30 cellular contexts compared by ENCODE assay signal in genomic region chr2:238064376-238064775, GRCh38. TPM values are rescaled to one million over a fixed set of nuclear protein-coding genes. Genes with fewer than 3 reads are reported as not detected.
DNase-seq lines count a peak whose midpoint lies in the region; ATAC-seq and TF ChIP-seq lines count a peak whose summit lies in the region.
"Had no signal": no experiment of that assay in that cellular context is flagged by ENCODE, and none has a peak within 500 bp of the region (broad histone marks: within the 10 kb centered on the region; RNA-seq: fewer than 3 reads in every experiment).

No MANE protein-coding gene starts in this region.

- peaks cover 6 to 9% of the 10 kb centered on the region in 2 donors for H3K9me3 Mint-ChIP-seq in activated T-cell treated with anti-CD3 and anti-CD28 coated beads, Interleukin-2, amount 50 U/mL, for 72 hours
- H3K9me3 Mint-ChIP-seq: brain had no signal

- no peaks in the 10 kb centered on the region for H4K20me1 ChIP-seq in OCI-LY3 (ENCODE audit: insufficient read depth, low read length)

- H3K4me3 ChIP-seq in OCI-LY3 (ENCODE audit: low read length) (no peak overlapping the region), spleen (no peak overlapping the region)
- H3K4me3 ChIP-seq: adrenal gland, lower lobe of right lung, mucosa of descending colon, ovary, sigmoid colon, SJCRH30 had no signal

- H3K9me3 ChIP-seq in OCI-LY3 (ENCODE audit: insufficient read depth, low read length): no peaks in the 10 kb centered on the region
- H3K9me3 ChIP-seq in spleen: no peaks in the 10 kb centered on the region
- H3K9me3 ChIP-seq: adrenal gland, BE2C, lower lobe of right lung, mucosa of descending colon, ovary, sigmoid colon, SJCRH30 had no signal

- no peak overlapping the region for H2AFZ ChIP-seq in OCI-LY3 (ENCODE audit: low read depth, low read length)

- peaks cover 86% of the 10 kb centered on the region for H3K4me1 Mint-ChIP-seq in activated T-cell treated with anti-CD3 and anti-CD28 coated beads, Interleukin-2, amount 50 U/mL, for 72 hours (ENCODE audit: low read depth)

- no peak overlapping the region for H3K9ac ChIP-seq in OCI-LY3 (ENCODE audit: low read length)

- H3K27ac Mint-ChIP-seq in activated T-cell treated with anti-CD3 and anti-CD28 coated beads, Interleukin-2, amount 50 U/mL, for 72 hours: no peak overlapping the region
- H3K27ac Mint-ChIP-seq: brain; natural killer cell treated with Interleukin-12 subunit alpha and Interleukin-12 subunit beta and Interleukin-15 and Interleukin-18, amount 100 ng/mL, for 72 hours had no signal

- H3K27me3 ChIP-seq in OCI-LY3 (ENCODE audit: low read depth, low read length) (no peaks in the 10 kb centered on the region), spleen (replicated peaks in 1 of 7) (no peaks in the 10 kb centered on the region)
- H3K27me3 ChIP-seq: adrenal gland, BE2C, ovary, sigmoid colon, SJCRH30 had no signal

- peak overlapping the region; percentile 28 for H3K4me2 ChIP-seq in OCI-LY3 (ENCODE audit: low read length)

- peaks cover 23 to 44% of the 10 kb centered on the region in 2 donors for H3K36me3 Mint-ChIP-seq in activated T-cell treated with anti-CD3 and anti-CD28 coated beads, Interleukin-2, amount 50 U/mL, for 72 hours (ENCODE audit: insufficient read depth in 2 of 2)

- WGBS in spleen, 5 donors: 84 to 90% (median 87%) methylated on average over 7 of the region's 7 CpGs

- peaks cover 27% of the 10 kb centered on the region for H3K36me3 ChIP-seq in OCI-LY3 (replicated peaks; ENCODE audit: low read depth, low read length)
- H3K36me3 ChIP-seq in spleen: peaks cover 0 to 54% (median 27%) of the 10 kb centered on the region in 6 donors
- H3K36me3 ChIP-seq: ovary had no signal

- peak overlapping the region; percentile 46 to 50 for H3K4me3 Mint-ChIP-seq in activated T-cell treated with anti-CD3 and anti-CD28 coated beads, Interleukin-2, amount 50 U/mL, for 72 hours
- H3K4me3 Mint-ChIP-seq: natural killer cell treated with Interleukin-12 subunit alpha and Interleukin-12 subunit beta and Interleukin-15 and Interleukin-18, amount 100 ng/mL, for 72 hours had no signal

- no peaks in the 10 kb centered on the region for H3K27me3 Mint-ChIP-seq in activated T-cell treated with anti-CD3 and anti-CD28 coated beads, Interleukin-2, amount 50 U/mL, for 72 hours (ENCODE audit: low read depth)
- H3K27me3 Mint-ChIP-seq: natural killer cell treated with Interleukin-12 subunit alpha and Interleukin-12 subunit beta and Interleukin-15 and Interleukin-18, amount 100 ng/mL, for 72 hours had no signal

- DNase-seq in activated T-cell treated with anti-CD3 and anti-CD28 coated beads, Interleukin-2, amount 50 U/mL, for 72 hours: no peak
- DNase-seq in activated T-cell treated with anti-CD3 and anti-CD28 coated beads, Interleukin-2, amount 50 U/mL, for 1 hour: no peak
- DNase-seq in kidney tubule cell (ENCODE audit: low spot score) (peak; percentile 55), renal cortical epithelial cell (ENCODE audit: low read depth) (peak; percentile 64), EL (no peak), spleen (no peak), DMS79 treated with DMSO at 0.1 percent for 48 hours (lab: John Stamatoyannopoulos, UW) (no peak)
- DNase-seq: activated CD4-positive, alpha-beta T cell treated with anti-CD3 and anti-CD28 coated beads, Interleukin-2, amount 50 U/mL, for 4 hours; activated gamma-delta T cell treated with Interleukin-2 at 50 U/mL for 16 hours; BE2C; cerebellar nuclear complex; DND-41; islet precursor cell; Karpas-422; lower lobe of right lung; mucosa of descending colon; MV-4-11; NCI-H146; NCI-H446; ovary; sigmoid colon; T1000; trophoblast cell had no signal

- no peak for ATAC-seq in activated T-cell treated with anti-CD3 and anti-CD28 coated beads, Interleukin-2, amount 50 U/mL, for 72 hours (replicated peaks in 1 of 2)
- ATAC-seq: lower lobe of right lung; mucosa of descending colon; natural killer cell treated with Interleukin-12 subunit alpha and Interleukin-12 subunit beta and Interleukin-15 and Interleukin-18, amount 100 ng/mL, for 72 hours had no signal

- H3K79me2 ChIP-seq in OCI-LY3 (ENCODE audit: low read length): peaks cover 34% of the 10 kb centered on the region

- intact Hi-C loops in spleen (cut with DNase I; ENCODE audit: low total_unique reads): no loop called here

- peaks cover 31% of the 10 kb centered on the region for H3K4me1 ChIP-seq in OCI-LY3 (ENCODE audit: low read length)
- H3K4me1 ChIP-seq in spleen: peaks cover 0 to 34% (median 22%) of the 10 kb centered on the region in 6 donors
- H3K4me1 ChIP-seq: BE2C had no signal

- TF ChIP-seq POLR2A in spleen (IDR thresholded peaks at IDR 0.05): no peak

- TF ChIP-seq CTCF in OCI-LY3 (IDR thresholded peaks at IDR 0.05; ENCODE audit: low read depth, low read length): no peak
- TF ChIP-seq CTCF in spleen (IDR thresholded peaks at IDR 0.05 in 8 of 11, conservative IDR thresholded peaks at IDR 0.05 in 3 of 11): no peak

- no peak overlapping the region for H3K27ac ChIP-seq in OCI-LY3 (ENCODE audit: low read length)
- H3K27ac ChIP-seq in spleen: no peak overlapping the region
- H3K27ac ChIP-seq: adrenal gland, HL-60, lower lobe of right lung, ovary, sigmoid colon, SJCRH30 had no signal

RNA-seq across cellular contexts. Expression of gene SCLY, which starts 3.6 kb away (rescaled TPM):
- 10 to 100 TPM; 36.3 to 38.2 TPM for total RNA-seq in activated T-cell treated with anti-CD3 and anti-CD28 coated beads, Interleukin-2, amount 50 U/mL, for 72 hours
- total RNA-seq in renal cortical epithelial cell: 18.2 and 18.6 TPM in 2 replicates
- 10 to 100 TPM; 13.5 to 22.7 (median 17.5) TPM for total RNA-seq in spleen
- 1 to 10 TPM; 5.8 to 10.0 (median 6.7) TPM for polyA plus RNA-seq in spleen

RNA-seq across cellular contexts. Expression of gene ESPNL, which starts 35.8 kb away (rescaled TPM):
- under 1 TPM; 0.07 to 0.19 TPM for total RNA-seq in activated T-cell treated with anti-CD3 and anti-CD28 coated beads, Interleukin-2, amount 50 U/mL, for 72 hours
- total RNA-seq in renal cortical epithelial cell (0.85 and 4.5 TPM in 2 replicates), spleen (1 to 10 TPM in 4 of 7 donors, under 1 TPM in 3; 0.65 to 5.1 (median 1.5) TPM)
- polyA plus RNA-seq in spleen: 1 to 10 TPM; 1.3 to 6.2 (median 3.8) TPM
- total RNA-seq: endothelial cell of umbilical vein had no signal
- polyA plus RNA-seq: endothelial cell of umbilical vein had no signal

Comparison
In these comparisons a context has a peak if more than half of its experiments do, and no peak if none do; other contexts are left out.
1. DNase-seq: peak in kidney tubule cell (single experiment) and renal cortical epithelial cell (single experiment); none in activated T-cell treated with anti-CD3 and anti-CD28 coated beads, Interleukin-2, amount 50 U/mL, for 72 hours (0 of 2), activated T-cell treated with anti-CD3 and anti-CD28 coated beads, Interleukin-2, amount 50 U/mL, for 1 hour (single experiment), EL (single experiment), spleen (single experiment) and DMS79 treated with DMSO at 0.1 percent for 48 hours (single experiment).